21 cellular contexts compared by ENCODE assay signal in the genomic region with DNA sequence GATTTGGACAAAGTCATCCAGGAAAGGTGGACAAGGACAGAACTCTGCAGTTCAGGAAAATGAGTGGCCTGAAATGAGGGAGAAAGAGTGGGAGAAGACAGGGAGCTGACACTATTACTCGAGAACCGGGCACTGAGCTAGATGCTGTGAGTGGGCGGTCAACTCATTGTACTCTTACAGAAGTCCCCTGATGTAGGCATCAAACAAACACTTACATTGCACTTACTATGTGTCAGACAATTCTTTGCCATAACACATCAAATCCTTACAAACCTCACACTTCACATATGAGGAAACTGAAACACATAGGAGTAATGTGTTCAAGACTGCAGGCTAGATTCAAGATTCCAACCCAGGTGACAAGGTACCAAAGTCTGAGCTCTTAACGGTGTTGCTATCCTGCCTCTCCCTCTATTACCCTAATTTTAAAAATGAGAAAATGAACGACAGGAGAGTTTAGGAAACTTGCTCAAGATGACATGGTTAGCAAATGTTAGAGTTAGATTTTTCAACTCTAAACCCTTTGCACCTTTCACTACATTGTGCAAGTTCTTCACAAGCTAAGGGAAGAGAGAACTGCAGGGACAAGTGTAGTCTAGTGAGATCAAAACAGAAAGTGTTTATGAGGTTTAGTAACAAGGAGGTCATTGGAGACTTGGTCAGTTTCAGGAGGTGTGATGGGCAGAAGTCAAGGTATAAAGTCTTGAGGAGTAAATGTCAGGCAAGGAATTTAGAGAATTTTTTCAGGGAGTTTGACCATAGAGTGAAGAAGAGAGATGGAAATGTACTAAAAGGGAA. TPM values are rescaled to one million over a fixed set of nuclear protein-coding genes. Genes with fewer than 3 reads are reported as not detected.
DNase-seq lines count a peak whose midpoint lies in the region; ATAC-seq, FAIRE-seq and TF ChIP-seq lines count a peak whose summit lies in the region.
"Had no signal": no experiment of that assay in that cellular context is flagged by ENCODE, and none has a peak within 500 bp of the region (broad histone marks: within the 10 kb centered on the region; RNA-seq: fewer than 3 reads in every experiment).

No MANE protein-coding gene starts in this region.

- ATAC-seq in HepG2 (no peak), right lobe of liver (no peak), IMR-90 (ENCODE audit: low read depth) (no peak), left lung (no peak)

- peak overlapping the region; percentile 39; the same call in 1 of the 2 replicates for H2BK120ac ChIP-seq in IMR-90 (ENCODE audit: low read depth, low read length)

- H4K20me1 ChIP-seq in HepG2 (ENCODE audit: insufficient read depth, low read length), result no peaks in the 10 kb centered on the region
- H4K20me1 ChIP-seq in IMR-90 (ENCODE audit: insufficient read depth, low read length), result no peaks in the 10 kb centered on the region

- no peak overlapping the region for H3K4me2 ChIP-seq in HepG2 (ENCODE audit: low read depth, low read length)
- H3K4me2 ChIP-seq in IMR-90 (ENCODE audit: low read depth, low read length), result no peak overlapping the region
- H3K4me2 ChIP-seq: KMS-11 had no signal

- H3K18ac ChIP-seq in IMR-90 (ENCODE audit: low read depth, low read length), result peak overlapping the region; percentile 49

- peaks cover 24% of the 10 kb centered on the region for H3K4me1 ChIP-seq in HepG2 (ENCODE audit: insufficient read depth, low read length)
- no peaks in the 10 kb centered on the region for H3K4me1 ChIP-seq in right lobe of liver
- peaks cover 23% of the 10 kb centered on the region for H3K4me1 ChIP-seq in IMR-90 (ENCODE audit: control insufficient read depth, insufficient read depth, low read length)
- H3K4me1 ChIP-seq in esophagus muscularis mucosa, result peaks cover 18 to 24% (median 22%) of the 10 kb centered on the region in 4 donors
- H3K4me1 ChIP-seq in left lung, result peaks cover 0 to 10% of the 10 kb centered on the region in 2 donors
- H3K4me1 ChIP-seq: HAP-1 had no signal

- POLR2A ChIA-PET in HepG2 (lab: Yijun Ruan, JAX), result no interaction called here
- POLR2A ChIA-PET in IMR-90 (lab: Charles Lee; ENCODE audit: unreplicated experiment), result no interaction called here

- no peak overlapping the region for H3K27ac ChIP-seq in HepG2 (ENCODE audit: extremely low read length, insufficient read depth, low read length)
- H3K27ac ChIP-seq in right lobe of liver, result no peak overlapping the region
- H3K27ac ChIP-seq in IMR-90 (ENCODE audit: insufficient read depth, low read length), result no peak overlapping the region
- H3K27ac ChIP-seq in esophagus muscularis mucosa (replicated peaks in 1 of 4), result no peak overlapping the region
- no peak overlapping the region for H3K27ac ChIP-seq in left lung
- H3K27ac ChIP-seq: KMS-11 had no signal

- H3K36me3 ChIP-seq in HepG2 (replicated peaks in 1 of 2; ENCODE audit: control insufficient read depth in 1 of 2, insufficient read depth in 2 of 2, low read length in 2 of 2), result no peaks in the 10 kb centered on the region
- no peaks in the 10 kb centered on the region for H3K36me3 ChIP-seq in right lobe of liver
- H3K36me3 ChIP-seq in IMR-90 (ENCODE audit: control insufficient read depth, insufficient read depth, low read length), result no peaks in the 10 kb centered on the region
- H3K36me3 ChIP-seq in esophagus muscularis mucosa, result no peaks in the 10 kb centered on the region
- no peaks in the 10 kb centered on the region for H3K36me3 ChIP-seq in left lung
- H3K36me3 ChIP-seq: HAP-1 had no signal

- no peak overlapping the region for H3K56ac ChIP-seq in IMR-90 (ENCODE audit: extremely low read depth, insufficient read depth, low read length)

- in situ Hi-C loops in HepG2 (cut with HindIII; ENCODE audit: extremely low pct_ligation_motif_present, low pct_unique_long_range_greater_than_20kb) (no loop called here), IMR-90 (cut with MboI; ENCODE audit: low sequenced_read_pairs) (no loop called here)

- no peaks in the 10 kb centered on the region for H3K79me2 ChIP-seq in HepG2 (ENCODE audit: insufficient read depth, low read length)

- TF ChIP-seq EP300 in HepG2 (IDR thresholded peaks at IDR 0.05; ENCODE audit: low read depth in 2 of 2, low read length in 2 of 2), result no peak
- no peak for TF ChIP-seq EP300 in HepG2 (CRISPR knock-in tag; IDR thresholded peaks at IDR 0.05; ENCODE audit: borderline replicate concordance)
- no peak for TF ChIP-seq EP300 in esophagus muscularis mucosa (IDR thresholded peaks at IDR 0.05)

- peaks cover 0 to 4% of the 10 kb centered on the region in 2 experiments; a peak in 1 of 4 replicates for H3K79me1 ChIP-seq in IMR-90 (ENCODE audit: low read depth in 1 of 2, low read length in 2 of 2)

- H3K9me3 ChIP-seq in HepG2 (ENCODE audit: low read length) (no peaks in the 10 kb centered on the region), right lobe of liver (no peaks in the 10 kb centered on the region), IMR-90 (ENCODE audit: control insufficient read depth, insufficient read depth, low read length) (no peaks in the 10 kb centered on the region), esophagus muscularis mucosa (no peaks in the 10 kb centered on the region), left lung (no peaks in the 10 kb centered on the region)
- H3K9me3 ChIP-seq: HAP-1 had no signal

- BruUV-seq in HepG2 (replicated peaks; lab: Mats Ljungman, UMichigan) (no TSS peak), IMR-90 (replicated peaks; lab: Mats Ljungman, UMichigan) (no TSS peak)

- H2BK20ac ChIP-seq in IMR-90 (ENCODE audit: low read depth, low read length), result peak overlapping the region; percentile 20; the same call in 1 of the 2 replicates

- H2AFZ ChIP-seq in HepG2 (ENCODE audit: low read length) (peak overlapping the region; percentile 48), IMR-90 (replicated peaks; ENCODE audit: low read length, poor library complexity) (peak overlapping the region; percentile 9)

- peak overlapping the region; percentile 88 for H3K4ac ChIP-seq in IMR-90 (ENCODE audit: low read depth, low read length)

- no peak overlapping the region for H3K4me3 ChIP-seq in HepG2 (replicated peaks in 1 of 3; ENCODE audit: insufficient read depth in 1 of 3, low read depth in 2 of 3, low read length in 3 of 3)
- H3K4me3 ChIP-seq in right lobe of liver, result no peak overlapping the region
- H3K4me3 ChIP-seq in IMR-90 (ENCODE audit: insufficient read depth, low read depth, low read length), result no peak overlapping the region
- H3K4me3 ChIP-seq in esophagus muscularis mucosa, result no peak overlapping the region
- no peak overlapping the region for H3K4me3 ChIP-seq in left lung
- H3K4me3 ChIP-seq: HAP-1 had no signal

- TF ChIP-seq RAD21 in HepG2 (CRISPR knock-in tag; IDR thresholded peaks at IDR 0.05) (no peak), IMR-90 (IDR thresholded peaks at IDR 0.05; ENCODE audit: low read length) (no peak)

- no peak for TF ChIP-seq CTCF in HepG2 (CRISPR knock-in tag; IDR thresholded peaks at IDR 0.05)
- TF ChIP-seq CTCF in right lobe of liver (IDR thresholded peaks at IDR 0.05), result no peak
- no peak for TF ChIP-seq CTCF in IMR-90 (conservative IDR thresholded peaks at IDR 0.05; ENCODE audit: low read depth, low read length)
- TF ChIP-seq CTCF in esophagus muscularis mucosa (IDR thresholded peaks at IDR 0.05), result no peak
- no peak for TF ChIP-seq CTCF in left lung (IDR thresholded peaks at IDR 0.05)

- H2AK5ac ChIP-seq in IMR-90 (ENCODE audit: low read depth, low read length), result peak overlapping the region; percentile 74; the same call in 1 of the 2 replicates

- no peak overlapping the region for H2BK5ac ChIP-seq in IMR-90 (ENCODE audit: low read depth, low read length, poor library complexity, severe bottlenecking)

- CTCF ChIA-PET in HepG2 (lab: Yijun Ruan, JAX; ENCODE audit: low intra/inter-chr PET ratio, low total read pairs), result no interaction called here
- CTCF ChIA-PET in IMR-90 (lab: Yijun Ruan, JAX), result no interaction called here

- no peak for DNase-seq in HepG2 (ENCODE audit: low spot score)
- DNase-seq in right lobe of liver, result no peak
- no peak for DNase-seq in IMR-90
- peak; percentile 1 for DNase-seq in esophagus muscularis mucosa (ENCODE audit: extremely low spot score)
- DNase-seq in left lung, result no peak
- no peak for DNase-seq in iPS-NIHi7 (ENCODE audit: extremely low spot score)
- DNase-seq in globus pallidus (ENCODE audit: low spot score), result no peak
- DNase-seq: COR-L47, DMS153, NCI-H1436, NCI-H2029, NCI-H2171 treated with DMSO at 0.1 percent for 48 hours, NCI-H446 treated with DMSO at 0.1 percent for 48 hours, OCI-M1, SHP77 treated with DMSO at 0.1 percent for 48 hours had no signal

- no peak overlapping the region for H3K9ac ChIP-seq in HepG2 (ENCODE audit: insufficient read depth, low read depth, low read length)
- H3K9ac ChIP-seq in IMR-90 (ENCODE audit: low read depth, low read length), result no peak overlapping the region
- H3K9ac ChIP-seq: KMS-11 had no signal

- no peak for FAIRE-seq in HepG2 (lab: Jason Lieb, UNC)

- intact Hi-C loops in HepG2 (cut with micrococcal nuclease; ENCODE audit: unreplicated experiment) (no loop called here), right lobe of liver (cut with DNase I) (no loop called here), IMR-90 (cut with micrococcal nuclease) (no loop called here), esophagus muscularis mucosa (cut with DNase I) (no loop called here), left lung (cut with DNase I) (no loop called here)

- 31% methylated on average over 5 of the region's 5 CpGs for WGBS in HepG2 (ENCODE audit: low lambda C conversion rate)
- WGBS in right lobe of liver (ENCODE audit: insufficient coverage, low coverage, low lambda C conversion rate, missing lambda C conversion rate), result 58% methylated on average over 3 of the region's 5 CpGs
- no CpG with 5 or more reads among the region's 5 CpGs for WGBS in IMR-90 (ENCODE audit: extremely low coverage in 2 of 2, insufficient read length in 1 of 2), 2 experiments
- WGBS in esophagus muscularis mucosa, result 87% methylated on average over 5 of the region's 5 CpGs

- H3K9me1 ChIP-seq in IMR-90 (ENCODE audit: insufficient read depth, low read length), result peaks cover 18% of the 10 kb centered on the region

- H4K5ac ChIP-seq in IMR-90 (ENCODE audit: low read depth, low read length), result no peak overlapping the region

- dilution Hi-C loops in IMR-90 (cut with HindIII; ENCODE audit: low sequenced_read_pairs, unreplicated experiment), result no loop called here

- peak overlapping the region in 1 of 2 experiments; percentile 3; a peak in 1 of 4 replicates for H4K8ac ChIP-seq in IMR-90 (ENCODE audit: low read depth in 2 of 2, low read length in 2 of 2)

- no peak overlapping the region for H3K23ac ChIP-seq in IMR-90 (ENCODE audit: low read depth, low read length)

- peak overlapping the region; percentile 96; the same call in 2 of the 3 replicates for H2BK15ac ChIP-seq in IMR-90 (ENCODE audit: low read depth, low read length)

- TF ChIP-seq POLR2A in HepG2 (IDR thresholded peaks at IDR 0.05; ENCODE audit: insufficient read depth in 1 of 2, low read depth in 2 of 2, low read length in 2 of 2), result no peak
- TF ChIP-seq POLR2A in right lobe of liver (IDR thresholded peaks at IDR 0.05), result no peak
- no peak for TF ChIP-seq POLR2A in IMR-90 (IDR thresholded peaks at IDR 0.05; ENCODE audit: low read depth, low read length)
- TF ChIP-seq POLR2A in esophagus muscularis mucosa (IDR thresholded peaks at IDR 0.05; ENCODE audit: low read depth), result no peak

- peak overlapping the region; percentile 1; the same call in 1 of the 2 replicates for H4K91ac ChIP-seq in IMR-90 (ENCODE audit: insufficient read depth, low read depth, low read length)

- no peak overlapping the region for H3K14ac ChIP-seq in IMR-90 (replicated peaks; ENCODE audit: low read depth, low read length)

- no peak overlapping the region for H2AK9ac ChIP-seq in IMR-90 (replicated peaks; ENCODE audit: low read depth, low read length, poor library complexity)

- H3K27me3 ChIP-seq in HepG2 (ENCODE audit: control insufficient read depth in 1 of 2, insufficient read depth in 2 of 2, low read length in 2 of 2), result peaks cover 0 to 11% of the 10 kb centered on the region in 2 experiments; a peak in 1 of 5 replicates
- peaks cover 0 to 10% of the 10 kb centered on the region in 2 donors for H3K27me3 ChIP-seq in right lobe of liver
- no peaks in the 10 kb centered on the region; the same call in 1 of the 2 replicates for H3K27me3 ChIP-seq in IMR-90 (ENCODE audit: control insufficient read depth, insufficient read depth, low read length)
- H3K27me3 ChIP-seq in esophagus muscularis mucosa, result peaks cover 0 to 8% (median 3%) of the 10 kb centered on the region in 4 donors
- peaks cover 11 to 36% of the 10 kb centered on the region in 2 donors for H3K27me3 ChIP-seq in left lung

RNA-seq across cellular contexts. Expression of gene MEDAG, which starts 4.9 kb away (rescaled TPM):
- total RNA-seq in HepG2 (2016; rRNA removed; fragmentation: Illumina TruSeq; extraction: Trizol) (not detected in 2 replicates), right lobe of liver (under 1 TPM in 3 of 6 experiments, not detected in 3; 0.24 to 0.44 (median 0.30) TPM), IMR-90 (2012; rRNA removed) (0.28 and 0.36 TPM in 2 replicates), esophagus muscularis mucosa (100 to 1,000 TPM in 1 of 4 donors, 10 to 100 TPM in 3; 20.3 to 126 (median 31.7) TPM), left lung (10 to 100 TPM; 10.6 to 16.5 TPM)
- not detected in 2 replicates for total RNA-seq in HepG2 (2016; cell fraction: cytosol; rRNA removed; fragmentation: Illumina TruSeq; extraction: Trizol; ENCODE audit: low read depth)
- total RNA-seq in HepG2 (2016; cell fraction: insoluble cytoplasmic fraction; rRNA removed; fragmentation: Illumina TruSeq; extraction: Trizol), result not detected in 2 replicates
- not detected in 2 replicates for total RNA-seq in HepG2 (2016; cell fraction: membrane; rRNA removed; fragmentation: Illumina TruSeq; extraction: Trizol)
- not detected in 2 replicates for total RNA-seq in HepG2 (2016; cell fraction: nucleus; rRNA removed; fragmentation: Illumina TruSeq; extraction: Trizol)
- polyA plus RNA-seq in HepG2 (2011; rRNA removed) (not detected in 2 replicates), IMR-90 (2012; rRNA removed) (0.27 and 0.32 TPM in 2 replicates)
- not detected in 2 replicates for polyA plus RNA-seq in HepG2 (2011; cell fraction: cytosol; rRNA removed)
- not detected in 2 replicates for polyA plus RNA-seq in HepG2 (2011; cell fraction: nucleus; rRNA removed)
- polyA plus RNA-seq in HepG2 (2012), result not detected in 2 replicates
- not detected in 2 replicates for polyA plus RNA-seq in HepG2 (2016; cell fraction: cytosol; fragmentation: Illumina TruSeq; extraction: Trizol; ENCODE audit: low read depth)
- polyA plus RNA-seq in HepG2 (2016; cell fraction: insoluble cytoplasmic fraction; fragmentation: Illumina TruSeq; extraction: Trizol; ENCODE audit: low read depth), result not detected in 2 replicates
- not detected in 2 replicates for polyA plus RNA-seq in HepG2 (2016; cell fraction: membrane; fragmentation: Illumina TruSeq; extraction: Trizol; ENCODE audit: low read depth)
- polyA plus RNA-seq in HepG2 (2016; cell fraction: nucleus; fragmentation: Illumina TruSeq; extraction: Trizol; ENCODE audit: insufficient read depth, low read depth), result not detected in 2 replicates
- not detected in 2 replicates for polyA minus RNA-seq in HepG2 (2011; rRNA and poly(A)+ RNA removed; ENCODE audit: low replicate concordance)
- not detected in 2 replicates for polyA minus RNA-seq in HepG2 (2011; cell fraction: cytosol; rRNA and poly(A)+ RNA removed)
- polyA minus RNA-seq in HepG2 (2011; cell fraction: nucleus; rRNA and poly(A)+ RNA removed), result not detected in 2 replicates
- polyA plus RNA-seq in IMR-90 (2012; cell fraction: cytosol; rRNA removed), result 0.50 and 0.54 TPM in 2 replicates
- polyA plus RNA-seq in IMR-90 (2012; cell fraction: nucleus; rRNA removed; ENCODE audit: low replicate concordance), result 0.35 and 1.4 TPM in 2 replicates
- total RNA-seq: A673 had no signal
- polyA plus RNA-seq: CD14-positive monocyte had no signal

RNA-seq across cellular contexts. Expression of gene TEX26, which starts 31.3 kb away (rescaled TPM):
- not detected in 2 replicates for total RNA-seq in HepG2 (2016; rRNA removed; fragmentation: Illumina TruSeq; extraction: Trizol)
- not detected in 2 replicates for total RNA-seq in HepG2 (2016; cell fraction: cytosol; rRNA removed; fragmentation: Illumina TruSeq; extraction: Trizol; ENCODE audit: low read depth)
- total RNA-seq in HepG2 (2016; cell fraction: insoluble cytoplasmic fraction; rRNA removed; fragmentation: Illumina TruSeq; extraction: Trizol), result not detected in 2 replicates
- total RNA-seq in HepG2 (2016; cell fraction: membrane; rRNA removed; fragmentation: Illumina TruSeq; extraction: Trizol), result not detected in 2 replicates
- total RNA-seq in HepG2 (2016; cell fraction: nucleus; rRNA removed; fragmentation: Illumina TruSeq; extraction: Trizol), result not detected in 2 replicates
- polyA plus RNA-seq in HepG2 (2011; rRNA removed), result not detected in 2 replicates
- not detected in 2 replicates for polyA plus RNA-seq in HepG2 (2011; cell fraction: cytosol; rRNA removed)
- not detected in 2 replicates for polyA plus RNA-seq in HepG2 (2011; cell fraction: nucleus; rRNA removed)
- polyA plus RNA-seq in HepG2 (2012), result not detected in 2 replicates
- not detected in 2 replicates for polyA plus RNA-seq in HepG2 (2016; cell fraction: cytosol; fragmentation: Illumina TruSeq; extraction: Trizol; ENCODE audit: low read depth)
- polyA plus RNA-seq in HepG2 (2016; cell fraction: insoluble cytoplasmic fraction; fragmentation: Illumina TruSeq; extraction: Trizol; ENCODE audit: low read depth), result not detected in 2 replicates
- polyA plus RNA-seq in HepG2 (2016; cell fraction: membrane; fragmentation: Illumina TruSeq; extraction: Trizol; ENCODE audit: low read depth), result not detected in 2 replicates
- polyA plus RNA-seq in HepG2 (2016; cell fraction: nucleus; fragmentation: Illumina TruSeq; extraction: Trizol; ENCODE audit: insufficient read depth, low read depth), result not detected in 2 replicates
- polyA minus RNA-seq in HepG2 (2011; rRNA and poly(A)+ RNA removed; ENCODE audit: low replicate concordance), result not detected in 2 replicates
- not detected in 2 replicates for polyA minus RNA-seq in HepG2 (2011; cell fraction: cytosol; rRNA and poly(A)+ RNA removed)
- not detected in 2 replicates for polyA minus RNA-seq in HepG2 (2011; cell fraction: nucleus; rRNA and poly(A)+ RNA removed)
- under 1 TPM in 1 of 6 experiments, not detected in 5; 0.37 TPM for total RNA-seq in right lobe of liver
- total RNA-seq in IMR-90 (2012; rRNA removed), result not detected in 2 replicates
- polyA plus RNA-seq in IMR-90 (2012; rRNA removed), result not detected in 2 replicates
- polyA plus RNA-seq in IMR-90 (2012; cell fraction: cytosol; rRNA removed), result not detected in 2 replicates
- polyA plus RNA-seq in IMR-90 (2012; cell fraction: nucleus; rRNA removed; ENCODE audit: low replicate concordance), result not detected in 2 replicates
- total RNA-seq in esophagus muscularis mucosa, result under 1 TPM in 2 of 4 donors, not detected in 2; 0.69 to 0.97 TPM
- under 1 TPM in 1 of 2 donors, not detected in 1; 0.47 TPM for total RNA-seq in left lung
- total RNA-seq: A673, M059J, RPMI7951 had no signal
- polyA plus RNA-seq: CD14-positive monocyte had no signal
